1 cellular context compared by ENCODE assay signal in the genomic region with DNA sequence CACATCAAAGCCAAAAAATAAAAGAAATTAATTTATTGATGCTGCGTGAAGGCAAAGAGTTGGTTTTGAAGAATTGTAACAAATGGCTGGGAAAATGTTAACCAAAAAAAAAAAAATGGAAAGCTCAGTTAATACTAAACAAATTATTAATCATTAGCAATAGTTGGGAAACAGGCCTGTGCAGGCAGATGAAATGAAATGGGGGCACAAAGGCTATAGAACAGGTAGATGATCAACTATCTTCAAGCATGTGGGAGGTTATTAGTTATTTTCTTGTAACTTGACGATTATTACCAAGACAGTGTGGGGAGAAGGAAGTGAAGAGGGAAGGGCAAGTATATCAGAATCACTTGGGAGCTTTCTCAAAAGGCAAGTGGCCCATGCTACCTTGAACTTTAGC.
TF ChIP-seq lines count a peak whose summit lies in the region.

No MANE protein-coding gene starts in this region.

TF ChIP-seq in HepG2, 621 proteins besides CTCF, POLR2A, EP300 and RAD21 (continued from another document):
- TF ChIP-seq, protein P1, sequence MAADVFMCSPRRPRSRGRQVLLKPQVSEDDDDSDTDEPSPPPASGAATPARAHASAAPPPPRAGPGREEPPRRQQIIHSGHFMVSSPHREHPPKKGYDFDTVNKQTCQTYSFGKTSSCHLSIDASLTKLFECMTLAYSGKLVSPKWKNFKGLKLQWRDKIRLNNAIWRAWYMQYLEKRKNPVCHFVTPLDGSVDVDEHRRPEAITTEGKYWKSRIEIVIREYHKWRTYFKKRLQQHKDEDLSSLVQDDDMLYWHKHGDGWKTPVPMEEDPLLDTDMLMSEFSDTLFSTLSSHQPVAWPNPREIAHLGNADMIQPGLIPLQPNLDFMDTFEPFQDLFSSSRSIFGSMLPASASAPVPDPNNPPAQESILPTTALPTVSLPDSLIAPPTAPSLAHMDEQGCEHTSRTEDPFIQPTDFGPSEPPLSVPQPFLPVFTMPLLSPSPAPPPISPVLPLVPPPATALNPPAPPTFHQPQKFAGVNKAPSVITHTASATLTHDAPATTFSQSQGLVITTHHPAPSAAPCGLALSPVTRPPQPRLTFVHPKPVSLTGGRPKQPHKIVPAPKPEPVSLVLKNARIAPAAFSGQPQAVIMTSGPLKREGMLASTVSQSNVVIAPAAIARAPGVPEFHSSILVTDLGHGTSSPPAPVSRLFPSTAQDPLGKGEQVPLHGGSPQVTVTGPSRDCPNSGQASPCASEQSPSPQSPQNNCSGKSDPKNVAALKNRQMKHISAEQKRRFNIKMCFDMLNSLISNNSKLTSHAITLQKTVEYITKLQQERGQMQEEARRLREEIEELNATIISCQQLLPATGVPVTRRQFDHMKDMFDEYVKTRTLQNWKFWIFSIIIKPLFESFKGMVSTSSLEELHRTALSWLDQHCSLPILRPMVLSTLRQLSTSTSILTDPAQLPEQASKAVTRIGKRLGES (CRISPR knock-in tag; IDR thresholded peaks at IDR 0.05; ENCODE audit: borderline replicate concordance), result no peak
- TF ChIP-seq ZNF782 (CRISPR knock-in tag; IDR thresholded peaks at IDR 0.05; ENCODE audit: borderline replicate concordance) (no peak), SIN3A (IDR thresholded peaks at IDR 0.05; ENCODE audit: borderline replicate concordance, low read depth, low read length) (no peak), ZC3H13 (CRISPR knock-in tag; IDR thresholded peaks at IDR 0.05) (no peak), ZNF282 (IDR thresholded peaks at IDR 0.05; ENCODE audit: partially characterized antibody) (no peak), DRAP1 (CRISPR knock-in tag; IDR thresholded peaks at IDR 0.05) (no peak), FOXC1 (CRISPR knock-in tag; IDR thresholded peaks at IDR 0.05; ENCODE audit: borderline replicate concordance) (no peak), ZNF784 (CRISPR knock-in tag; IDR thresholded peaks at IDR 0.05; ENCODE audit: borderline replicate concordance) (no peak), ZNF841 (CRISPR knock-in tag; IDR thresholded peaks at IDR 0.05; ENCODE audit: borderline replicate concordance) (no peak), SP5 (CRISPR knock-in tag; IDR thresholded peaks at IDR 0.05; ENCODE audit: borderline replicate concordance, low read depth) (no peak), NPAS2 (CRISPR knock-in tag; IDR thresholded peaks at IDR 0.05; ENCODE audit: borderline replicate concordance) (no peak), DMAP1 (CRISPR knock-in tag; IDR thresholded peaks at IDR 0.05) (no peak), MXI1 (IDR thresholded peaks at IDR 0.05; ENCODE audit: borderline replicate concordance, low read depth, low read length) (no peak)
- TF ChIP-seq, protein P2, sequence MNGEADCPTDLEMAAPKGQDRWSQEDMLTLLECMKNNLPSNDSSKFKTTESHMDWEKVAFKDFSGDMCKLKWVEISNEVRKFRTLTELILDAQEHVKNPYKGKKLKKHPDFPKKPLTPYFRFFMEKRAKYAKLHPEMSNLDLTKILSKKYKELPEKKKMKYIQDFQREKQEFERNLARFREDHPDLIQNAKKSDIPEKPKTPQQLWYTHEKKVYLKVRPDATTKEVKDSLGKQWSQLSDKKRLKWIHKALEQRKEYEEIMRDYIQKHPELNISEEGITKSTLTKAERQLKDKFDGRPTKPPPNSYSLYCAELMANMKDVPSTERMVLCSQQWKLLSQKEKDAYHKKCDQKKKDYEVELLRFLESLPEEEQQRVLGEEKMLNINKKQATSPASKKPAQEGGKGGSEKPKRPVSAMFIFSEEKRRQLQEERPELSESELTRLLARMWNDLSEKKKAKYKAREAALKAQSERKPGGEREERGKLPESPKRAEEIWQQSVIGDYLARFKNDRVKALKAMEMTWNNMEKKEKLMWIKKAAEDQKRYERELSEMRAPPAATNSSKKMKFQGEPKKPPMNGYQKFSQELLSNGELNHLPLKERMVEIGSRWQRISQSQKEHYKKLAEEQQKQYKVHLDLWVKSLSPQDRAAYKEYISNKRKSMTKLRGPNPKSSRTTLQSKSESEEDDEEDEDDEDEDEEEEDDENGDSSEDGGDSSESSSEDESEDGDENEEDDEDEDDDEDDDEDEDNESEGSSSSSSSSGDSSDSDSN (CRISPR knock-in tag; IDR thresholded peaks at IDR 0.05), result no peak
